In the genomic region with DNA sequence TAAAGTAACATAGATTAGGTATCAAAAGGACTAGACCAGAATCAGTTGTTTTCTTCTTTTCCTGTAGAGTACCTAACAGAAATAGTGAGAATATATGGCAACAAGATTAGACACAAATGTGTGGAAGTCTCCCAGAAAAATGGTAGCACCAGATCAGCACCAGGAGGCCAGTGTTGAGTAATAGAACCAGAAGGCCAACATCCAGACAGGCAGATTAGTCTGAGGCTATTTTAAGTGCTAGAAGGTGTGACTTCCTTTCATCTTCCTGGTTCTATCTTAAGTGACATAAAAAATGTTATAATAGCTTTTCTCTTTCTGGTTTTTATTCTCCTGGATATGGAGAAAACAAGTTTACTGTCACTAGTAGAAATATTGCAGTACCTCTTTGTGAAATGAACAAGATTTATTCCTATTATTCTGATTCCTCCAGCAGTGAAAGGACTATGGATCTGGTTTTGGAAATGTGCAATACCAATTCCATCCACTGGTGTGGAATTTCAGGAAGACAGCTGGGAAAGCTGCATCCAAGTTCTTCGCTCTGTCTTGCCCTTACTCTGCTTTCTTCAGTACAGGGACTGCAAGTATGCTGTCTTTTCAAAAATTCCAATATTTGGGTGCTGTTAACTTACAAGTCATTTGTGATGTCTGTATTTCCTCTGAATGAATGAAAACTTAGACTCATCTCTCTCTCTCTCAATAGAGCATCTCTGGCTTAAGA, we compare ENCODE assay signal across 7 cellular contexts. TPM values are rescaled to one million over a fixed set of nuclear protein-coding genes. Genes with fewer than 3 reads are reported as not detected.
DNase-seq lines count a peak whose midpoint lies in the region; ATAC-seq and TF ChIP-seq lines count a peak whose summit lies in the region.
"Had no signal": no experiment of that assay in that cellular context is flagged by ENCODE, and none has a peak within 500 bp of the region (broad histone marks: within the 10 kb centered on the region; RNA-seq: fewer than 3 reads in every experiment).

No MANE protein-coding gene starts in this region.

- peak; percentile 49 for DNase-seq in HEK293T (ENCODE audit: extremely low spot score)
- no peak for DNase-seq in body of pancreas
- DNase-seq in neuronal stem cell (ENCODE audit: low spot score), result peak; percentile 23
- no peak for DNase-seq in cerebellum (ENCODE audit: low spot score)
- DNase-seq: stimulated activated CD4-positive, alpha-beta T cell treated with anti-CD3 and anti-CD28 coated beads, Interleukin-1b, Interleukin-23, amount 100 ng/mL, for 48 hours had no signal

- H2AFZ ChIP-seq in neuronal stem cell (ENCODE audit: low read length), result no peak overlapping the region

- no peak overlapping the region for H3K9ac ChIP-seq in neuronal stem cell (ENCODE audit: low read depth, low read length, poor library complexity)

- no peak overlapping the region for H4K8ac ChIP-seq in neuronal stem cell (ENCODE audit: low read depth, low read length)

- H3K27me3 ChIP-seq in body of pancreas, result no peaks in the 10 kb centered on the region
- H3K27me3 ChIP-seq in neuronal stem cell (ENCODE audit: control insufficient read depth in 3 of 3, insufficient read depth in 3 of 3, low read depth in 1 of 3, low read length in 3 of 3), result no peaks in the 10 kb centered on the region

- H3K9me3 ChIP-seq in body of pancreas, result no peaks in the 10 kb centered on the region
- H3K9me3 ChIP-seq in neuronal stem cell (replicated peaks in 1 of 2; ENCODE audit: control insufficient read depth in 2 of 2, insufficient read depth in 1 of 2, low read depth in 1 of 2, low read length in 2 of 2), result no peaks in the 10 kb centered on the region

- intact Hi-C loops in body of pancreas (cut with DNase I), result no loop called here

- H3K36me3 ChIP-seq in body of pancreas (replicated peaks in 1 of 2; ENCODE audit: insufficient read depth in 1 of 2, low read depth in 2 of 2) (peaks cover 0 to 6% of the 10 kb centered on the region in 2 donors), neuronal stem cell (replicated peaks in 1 of 2; ENCODE audit: control insufficient read depth in 2 of 2, insufficient read depth in 2 of 2, low read length in 2 of 2) (peaks cover 0 to 80% of the 10 kb centered on the region in 2 donors)

- CTCF ChIA-PET in HEK293T (lab: Yijun Ruan, JAX), result interaction anchor here (0.7 to 2.3 kb wide), 2 partner anchors 12 to 1004 kb away, joined by 3 to 7 read pairs; no protein-coding TSS in a partner anchor

- H3K4ac ChIP-seq in neuronal stem cell (ENCODE audit: low read length), result no peak overlapping the region

- H3K4me1 ChIP-seq in body of pancreas, result no peaks in the 10 kb centered on the region
- H3K4me1 ChIP-seq in neuronal stem cell (ENCODE audit: control insufficient read depth in 2 of 2, insufficient read depth in 1 of 2, low read depth in 1 of 2, low read length in 2 of 2), result peaks cover 0 to 2% of the 10 kb centered on the region in 2 donors

- H3K27ac ChIP-seq in body of pancreas (no peak overlapping the region), neuronal stem cell (replicated peaks; ENCODE audit: low read length) (no peak overlapping the region)

- TF ChIP-seq POLR2A in body of pancreas (IDR thresholded peaks at IDR 0.05), result no peak

- H3K14ac ChIP-seq in neuronal stem cell (ENCODE audit: low read length), result no peak overlapping the region

- H3K23ac ChIP-seq in neuronal stem cell (ENCODE audit: low read depth, low read length, poor library complexity), result no peak overlapping the region

- H4K91ac ChIP-seq in neuronal stem cell (ENCODE audit: low read depth, low read length, poor library complexity), result no peak overlapping the region

- no peak overlapping the region for H2BK15ac ChIP-seq in neuronal stem cell (ENCODE audit: low read length)

- H3K4me3 ChIP-seq in body of pancreas (no peak overlapping the region), neuronal stem cell (ENCODE audit: low read length in 2 of 2) (no peak overlapping the region)

- 89 to 94% methylated on average over 1 of the region's 1 CpG for WGBS in body of pancreas, 2 donors
- WGBS in neuronal stem cell (ENCODE audit: extremely low coverage in 2 of 2, insufficient read length in 2 of 2, insufficient replicate concordance in 1 of 2), 2 donors, result no CpG with 5 or more reads among the region's 1 CpG

- TF ChIP-seq CTCF in body of pancreas (IDR thresholded peaks at IDR 0.05), result peak in 5 of 7 experiments; percentile 16 to 36 (median 33)

- H3K4me2 ChIP-seq in neuronal stem cell (ENCODE audit: insufficient read depth, low read length, poor library complexity, severe bottlenecking), result no peak overlapping the region

- no peak overlapping the region for H2AK5ac ChIP-seq in neuronal stem cell (ENCODE audit: low read depth, low read length)

- H2BK12ac ChIP-seq in neuronal stem cell (ENCODE audit: low read length), result no peak overlapping the region

- H3K79me1 ChIP-seq in neuronal stem cell (ENCODE audit: low read depth, low read length), result no peaks in the 10 kb centered on the region

- no peak for ATAC-seq in body of pancreas
- no peak for ATAC-seq in GM18519 (IDR thresholded peaks at IDR 0.05; ENCODE audit: low FRiP score, unreplicated experiment)
- ATAC-seq in HG03135 (IDR thresholded peaks at IDR 0.05; ENCODE audit: unreplicated experiment), result no peak

- POLR2A ChIA-PET in HEK293T (lab: Yijun Ruan, JAX), result no interaction called here

- H2BK5ac ChIP-seq in neuronal stem cell (ENCODE audit: low read length), result no peak overlapping the region

- H3K18ac ChIP-seq in neuronal stem cell (ENCODE audit: low read length), result no peak overlapping the region

- H2BK120ac ChIP-seq in neuronal stem cell (ENCODE audit: low read depth, low read length), result no peak overlapping the region

TF ChIP-seq in HEK293T, 16 proteins besides CTCF, POLR2A, EP300 and RAD21:
- no peak for TF ChIP-seq L3MBTL2 (conservative IDR thresholded peaks at IDR 0.05)
- TF ChIP-seq SUZ12 (IDR thresholded peaks at IDR 0.05), result no peak
- TF ChIP-seq ARNT (IDR thresholded peaks at IDR 0.05), result no peak
- TF ChIP-seq BHLHE40 (IDR thresholded peaks at IDR 0.05; ENCODE audit: borderline replicate concordance), result no peak
- TF ChIP-seq FOXM1 (IDR thresholded peaks at IDR 0.05; ENCODE audit: borderline replicate concordance), result no peak
- no peak for TF ChIP-seq SP1 (IDR thresholded peaks at IDR 0.05)
- no peak for TF ChIP-seq FOXA1 (IDR thresholded peaks at IDR 0.05)
- TF ChIP-seq ZNF384 (IDR thresholded peaks at IDR 0.05), result no peak
- no peak for TF ChIP-seq ELF4 (IDR thresholded peaks at IDR 0.05)
TF ChIP-seq in HEK293T: peak in this region for 0.

RNA-seq across cellular contexts. Expression of a gene that starts 39.1 kb away (rescaled TPM):
- 1 to 10 TPM; 1.0 to 3.6 TPM for total RNA-seq in body of pancreas
- 3.2 TPM for polyA plus RNA-seq in neuronal stem cell (2013, experiment 1 of 2)
- polyA plus RNA-seq in neuronal stem cell (2013, experiment 2 of 2), result 3.6 TPM
- 7.8 TPM for total RNA-seq in cerebellum

RNA-seq across cellular contexts. Expression of a gene that starts 39.1 kb away (rescaled TPM):
- 10 to 100 TPM in 1 of 2 donors, 1 to 10 TPM in 1; 5.6 to 10.9 TPM for total RNA-seq in body of pancreas
- 13.0 TPM for polyA plus RNA-seq in neuronal stem cell (2013, experiment 1 of 2)
- polyA plus RNA-seq in neuronal stem cell (2013, experiment 2 of 2), result 13.9 TPM
- 35.9 TPM for total RNA-seq in cerebellum

RNA-seq across cellular contexts. Expression of a gene that starts 39.8 kb away (rescaled TPM):
- 10 to 100 TPM in 1 of 2 donors, 1 to 10 TPM in 1; 6.2 to 17.5 TPM for total RNA-seq in body of pancreas
- polyA plus RNA-seq in neuronal stem cell (2013, experiment 1 of 2), result 6.4 TPM
- 6.5 TPM for polyA plus RNA-seq in neuronal stem cell (2013, experiment 2 of 2)
- 65.4 TPM for total RNA-seq in cerebellum

RNA-seq across cellular contexts. Expression of a gene that starts 57.9 kb away (rescaled TPM):
- total RNA-seq in body of pancreas, result 1 to 10 TPM; 3.1 to 3.6 TPM
- 2.7 TPM for polyA plus RNA-seq in neuronal stem cell (2013, experiment 1 of 2)
- polyA plus RNA-seq in neuronal stem cell (2013, experiment 2 of 2), result 2.8 TPM
- total RNA-seq in cerebellum, result 32.4 TPM

RNA-seq across cellular contexts. Expression of a gene that starts 58.0 kb away (rescaled TPM):
- total RNA-seq in body of pancreas (1 to 10 TPM; 2.3 to 8.0 TPM), cerebellum (51.1 TPM)
- 23.2 TPM for polyA plus RNA-seq in neuronal stem cell (2013, experiment 1 of 2)
- 24.0 TPM for polyA plus RNA-seq in neuronal stem cell (2013, experiment 2 of 2)

Comparison
In these comparisons a context has a peak if more than half of its experiments do, and no peak if none do; other contexts are left out.
1. DNase-seq: peak in HEK293T (single experiment) and neuronal stem cell (single experiment); none in body of pancreas (0 of 4) and cerebellum (single experiment).